In the genomic region with DNA sequence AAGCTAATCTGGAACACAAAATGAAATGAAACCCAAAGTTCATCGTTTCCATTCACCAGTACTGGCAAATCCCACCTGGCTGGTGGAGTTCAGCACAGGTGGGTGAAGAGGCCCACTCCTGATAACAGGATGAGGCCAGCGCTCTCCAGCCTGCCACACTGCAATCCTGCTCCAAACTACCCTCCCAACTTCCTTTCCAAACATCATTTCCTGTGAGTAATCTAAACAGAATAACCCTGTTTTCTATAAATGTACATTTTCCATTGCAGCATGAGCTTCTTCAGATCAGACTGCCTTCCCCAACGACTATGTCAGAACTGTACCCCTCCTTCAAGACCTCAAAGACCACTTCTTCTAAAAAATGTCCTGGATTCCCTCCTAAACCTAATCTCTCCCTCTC, we compare ENCODE assay signal across 1 cellular context.
TF ChIP-seq lines count a peak whose summit lies in the region.

No MANE protein-coding gene starts in this region.

TF ChIP-seq in HepG2, 621 proteins besides CTCF, POLR2A, EP300 and RAD21:
- TF ChIP-seq KDM3A (CRISPR knock-in tag; IDR thresholded peaks at IDR 0.05; ENCODE audit: low read depth) (no peak), ZNF235 (CRISPR knock-in tag; IDR thresholded peaks at IDR 0.05; ENCODE audit: borderline replicate concordance) (no peak)
TF ChIP-seq in HepG2: peak in this region for 0.
